In genomic region chr21:46153259-46154154, GRCh38 we compare ENCODE assay signal across 8 cellular contexts. TPM values are rescaled to one million over a fixed set of nuclear protein-coding genes. Genes with fewer than 3 reads are reported as not detected.
DNase-seq lines count a peak whose midpoint lies in the region; ATAC-seq, FAIRE-seq and TF ChIP-seq lines count a peak whose summit lies in the region.

No MANE protein-coding gene starts in this region.

- ATAC-seq in HG03342 (IDR thresholded peaks at IDR 0.05; ENCODE audit: unreplicated experiment) (no peak), GM21786 (IDR thresholded peaks at IDR 0.05; ENCODE audit: unreplicated experiment) (no peak)

- no peak for TF ChIP-seq POLR2A in esophagus squamous epithelium (IDR thresholded peaks at IDR 0.05)
- TF ChIP-seq POLR2A in thyroid gland (IDR thresholded peaks at IDR 0.05) = peak in 1 of 2 donors; percentile 10

- no peaks in the 10 kb centered on the region for H3K36me3 ChIP-seq in esophagus squamous epithelium
- no peaks in the 10 kb centered on the region for H3K36me3 ChIP-seq in muscle layer of colon (ENCODE audit: insufficient read depth, low read length)
- no peaks in the 10 kb centered on the region for H3K36me3 ChIP-seq in thyroid gland

- H3K4me3 ChIP-seq in esophagus squamous epithelium = peak overlapping the region in 2 of 4 donors; percentile 14 to 49
- peak overlapping the region; percentile 27 to 32 for H3K4me3 ChIP-seq in muscle layer of colon (ENCODE audit: low read depth in 1 of 2, low read length in 2 of 2)
- H3K4me3 ChIP-seq in thyroid gland (replicated peaks in 1 of 3) = no peak overlapping the region

- TF ChIP-seq CTCF in D721Med (IDR thresholded peaks at IDR 0.05; ENCODE audit: insufficient read depth, missing control alignments) (peak; percentile 50), esophagus squamous epithelium (IDR thresholded peaks at IDR 0.05) (peak in 5 of 6 experiments; percentile 44 to 64 (median 57)), thyroid gland (IDR thresholded peaks at IDR 0.05) (peak; percentile 24 to 80 (median 56))

- peak; percentile 74 for DNase-seq in D721Med (ENCODE audit: insufficient read length, low spot score)
- peak; percentile 25 for DNase-seq in M059J (ENCODE audit: low read depth)
- peak; percentile 64 to 69 for DNase-seq in activated CD4-positive, alpha-beta T cell treated with anti-CD3 and anti-CD28 coated beads, Interleukin-2, amount 50 U/mL, for 48 hours
- no peak for DNase-seq in esophagus squamous epithelium (lab: John Stamatoyannopoulos, UW)
- peak; percentile 53 to 73 for DNase-seq in thyroid gland

- peaks cover 5 to 12% (median 9%) of the 10 kb centered on the region in 3 donors for H3K4me1 ChIP-seq in esophagus squamous epithelium
- H3K4me1 ChIP-seq in muscle layer of colon (ENCODE audit: insufficient read depth, low read length) = peaks cover 9% of the 10 kb centered on the region
- H3K4me1 ChIP-seq in thyroid gland = peaks cover 10 to 11% of the 10 kb centered on the region in 2 donors

- no peak for FAIRE-seq in D721Med (lab: Jason Lieb, UNC)

- no peak overlapping the region for H3K27ac ChIP-seq in esophagus squamous epithelium
- H3K27ac ChIP-seq in muscle layer of colon (ENCODE audit: low read depth, low read length) = no peak overlapping the region
- peak overlapping the region in 2 of 3 donors; percentile 30 to 41 for H3K27ac ChIP-seq in thyroid gland

- 25% methylated on average over 13 of the region's 31 CpGs; no CpG with 5 or more reads in 1 of the 2 donors for WGBS in esophagus squamous epithelium, 2 donors
- 7 to 24% methylated on average over 11 to 14 of the region's 31 CpGs for WGBS in thyroid gland, 2 donors

- intact Hi-C loops in esophagus squamous epithelium (cut with DNase I) = no loop called here
- intact Hi-C loops in thyroid gland (cut with DNase I) = no loop called here

- H3K9me3 ChIP-seq in esophagus squamous epithelium = no peaks in the 10 kb centered on the region
- H3K9me3 ChIP-seq in muscle layer of colon (ENCODE audit: low read length) = no peaks in the 10 kb centered on the region
- H3K9me3 ChIP-seq in thyroid gland = no peaks in the 10 kb centered on the region

- no peaks in the 10 kb centered on the region for H3K27me3 ChIP-seq in esophagus squamous epithelium
- peaks cover 0 to 7% of the 10 kb centered on the region in 2 donors for H3K27me3 ChIP-seq in muscle layer of colon (ENCODE audit: control insufficient read depth in 1 of 2, insufficient read depth in 2 of 2, low read length in 2 of 2)
- no peaks in the 10 kb centered on the region for H3K27me3 ChIP-seq in thyroid gland

- no peak overlapping the region for H3K9ac ChIP-seq in muscle layer of colon (ENCODE audit: low read length)

RNA-seq across cellular contexts. Expression of gene FTCD, which starts 1.9 kb away (rescaled TPM):
- not detected in 2 replicates for total RNA-seq in M059J (2014; rRNA removed; shearing (Covaris generic))
- total RNA-seq in esophagus squamous epithelium = not detected
- total RNA-seq in thyroid gland = 1 to 10 TPM in 1 of 4 donors, under 1 TPM in 2, not detected in 1; 0.78 to 1.2 (median 0.94) TPM

RNA-seq across cellular contexts. Expression of gene SPATC1L, which starts 30.8 kb away (rescaled TPM):
- total RNA-seq in M059J (2014; rRNA removed; shearing (Covaris generic)) = 17.4 and 21.6 TPM in 2 replicates
- 1 to 10 TPM; 4.0 to 7.2 (median 6.3) TPM for total RNA-seq in esophagus squamous epithelium
- total RNA-seq in thyroid gland = 1 to 10 TPM; 3.5 to 9.0 (median 5.8) TPM

RNA-seq across cellular contexts. Expression of gene COL6A2, which starts 55.6 kb away (rescaled TPM):
- 131 and 240 TPM in 2 replicates for total RNA-seq in M059J (2014; rRNA removed; shearing (Covaris generic))
- total RNA-seq in esophagus squamous epithelium (100 to 1,000 TPM in 1 of 4 donors, 10 to 100 TPM in 3; 23.0 to 328 (median 62.0) TPM), thyroid gland (100 to 1,000 TPM in 3 of 4 donors, 10 to 100 TPM in 1; 79.4 to 191 (median 172) TPM)

Comparison
In these comparisons a context has a peak if more than half of its experiments do, and no peak if none do; other contexts are left out.
1. H3K27ac ChIP-seq: peak in thyroid gland (2 of 3); none in esophagus squamous epithelium (0 of 4) and muscle layer of colon (single experiment).
2. H3K4me3 ChIP-seq: peak in muscle layer of colon (2 of 2); none in thyroid gland (0 of 3).
3. Peak in every context shown above with its lines, with median percentiles within 50 percentile points of each other: CTCF ChIP-seq.